Comparison of ENCODE assay signal across 16 cellular contexts in the genomic region with DNA sequence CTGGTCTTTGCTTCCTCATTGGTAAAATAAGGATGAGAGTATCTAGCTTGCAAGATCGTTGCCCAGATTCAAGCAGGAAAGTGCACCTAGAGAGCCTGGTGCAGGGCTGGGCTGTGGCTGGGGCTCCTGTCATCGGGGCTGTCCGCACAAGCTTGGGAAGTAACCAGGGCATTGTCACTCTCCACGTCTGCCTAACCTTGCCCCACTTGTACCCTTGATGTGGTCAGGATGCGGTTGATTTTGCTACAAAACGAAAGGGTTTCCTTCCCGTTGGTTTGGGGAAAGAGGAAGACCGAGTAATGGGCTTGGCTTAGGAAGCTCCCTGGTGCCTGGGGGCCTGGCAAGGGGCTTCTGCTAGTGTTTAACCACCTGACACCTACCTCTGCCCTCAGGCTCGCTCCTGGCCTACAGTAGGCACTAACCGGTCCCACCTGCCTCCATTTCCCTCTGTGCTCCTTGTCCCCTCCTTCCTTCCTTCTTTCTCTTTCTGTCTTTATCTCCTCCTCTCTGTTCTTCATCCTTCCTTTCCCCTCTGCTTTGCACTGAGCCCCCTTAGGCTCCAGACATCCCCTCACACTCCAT. TPM values are rescaled to one million over a fixed set of nuclear protein-coding genes. Genes with fewer than 3 reads are reported as not detected.
DNase-seq lines count a peak whose midpoint lies in the region; TF ChIP-seq lines count a peak whose summit lies in the region.
"Had no signal": no experiment of that assay in that cellular context is flagged by ENCODE, and none has a peak within 500 bp of the region (broad histone marks: within the 10 kb centered on the region; RNA-seq: fewer than 3 reads in every experiment).

No MANE protein-coding gene starts in this region.

- 84 to 97% methylated on average over 5 to 10 of the region's 10 CpGs for WGBS in endodermal cell (ENCODE audit: insufficient coverage in 1 of 2, insufficient read length in 1 of 2), 2 experiments

- H3K27me3 Mint-ChIP-seq in activated naive CD8-positive, alpha-beta T cell treated with anti-CD3 and anti-CD28 coated beads for 36 hours = no peaks in the 10 kb centered on the region
- H3K27me3 Mint-ChIP-seq in endodermal cell (ENCODE audit: insufficient read depth) = no peaks in the 10 kb centered on the region

- H3K4me3 Mint-ChIP-seq in activated naive CD8-positive, alpha-beta T cell treated with anti-CD3 and anti-CD28 coated beads for 36 hours = no peak overlapping the region
- H3K4me3 Mint-ChIP-seq in endodermal cell = no peak overlapping the region
- H3K4me3 Mint-ChIP-seq: immature natural killer cell, mesothelial cell of epicardium had no signal

- no peak overlapping the region for H3K27ac ChIP-seq in endodermal cell (ENCODE audit: low read depth, low read length)
- H3K27ac ChIP-seq in MM.1S (ENCODE audit: low read length) = no peak overlapping the region
- H3K27ac ChIP-seq: body of pancreas, C4-2B, foreskin keratinocyte had no signal

- H3K79me2 ChIP-seq in MM.1S (ENCODE audit: low read length) = no peaks in the 10 kb centered on the region

- H3K9me3 Mint-ChIP-seq in activated naive CD8-positive, alpha-beta T cell treated with anti-CD3 and anti-CD28 coated beads for 36 hours = no peaks in the 10 kb centered on the region
- H3K9me3 Mint-ChIP-seq in endodermal cell = no peaks in the 10 kb centered on the region
- H3K9me3 Mint-ChIP-seq: immature natural killer cell, mesothelial cell of epicardium had no signal

- DNase-seq in stimulated activated CD4-positive, alpha-beta T cell treated with anti-CD3 and anti-CD28 coated beads, Interleukin-12 subunit alpha, Interleukin-12 subunit beta, amount 100 ng/mL, for 48 hours (ENCODE audit: low read depth in 2 of 3, low spot score in 1 of 3) = peak; percentile 9 to 57 (median 50)
- DNase-seq in stimulated activated CD4-positive, alpha-beta T cell treated with anti-CD3 and anti-CD28 coated beads, Interleukin-4, amount 100 ng/mL, for 4 hours = no peak
- DNase-seq in SKM-1 (lab: John Stamatoyannopoulos, UW; ENCODE audit: unreplicated experiment) (peak; percentile 5), endodermal cell (no peak), AG08396 (ENCODE audit: low spot score) (no peak), MM.1S (no peak), cerebellar cortex (ENCODE audit: low spot score) (no peak)
- DNase-seq in activated naive CD8-positive, alpha-beta T cell treated with anti-CD3 and anti-CD28 coated beads for 36 hours = peak; percentile 28
- DNase-seq: body of pancreas; effector CD8-positive, alpha-beta T cell; foreskin keratinocyte; immature natural killer cell; NCI-H1930; SW 1271 had no signal

- H3K36me3 ChIP-seq in endodermal cell (ENCODE audit: control insufficient read depth, insufficient read depth, low read length) = peaks cover 13% of the 10 kb centered on the region
- H3K36me3 ChIP-seq in MM.1S (replicated peaks; ENCODE audit: insufficient read depth, low read length) = no peaks in the 10 kb centered on the region

- no peaks in the 10 kb centered on the region for H3K9me2 ChIP-seq in MM.1S (replicated peaks; ENCODE audit: insufficient read depth, low read length)

- H3K9ac ChIP-seq in endodermal cell (ENCODE audit: extremely low read depth, low read length, poor library complexity, severe bottlenecking) (no peak overlapping the region), MM.1S (ENCODE audit: low read length) (no peak overlapping the region)

- no peak overlapping the region for H3K27ac Mint-ChIP-seq in activated naive CD8-positive, alpha-beta T cell treated with anti-CD3 and anti-CD28 coated beads for 36 hours
- H3K27ac Mint-ChIP-seq in endodermal cell = no peak overlapping the region
- H3K27ac Mint-ChIP-seq: immature natural killer cell, mesothelial cell of epicardium had no signal

- no peak overlapping the region for H3K4me2 ChIP-seq in MM.1S (ENCODE audit: low read depth, low read length)

- H3F3A ChIP-seq in MM.1S (ENCODE audit: insufficient read depth, low read length) = no peaks in the 10 kb centered on the region

- TF ChIP-seq CTCF in endodermal cell (conservative IDR thresholded peaks at IDR 0.05) (no peak), MM.1S (IDR thresholded peaks at IDR 0.05; ENCODE audit: low read length) (no peak)

- H3K4me1 ChIP-seq in endodermal cell (ENCODE audit: control insufficient read depth, insufficient read depth, low read length) = no peaks in the 10 kb centered on the region
- no peaks in the 10 kb centered on the region for H3K4me1 ChIP-seq in MM.1S (ENCODE audit: low read length)
- H3K4me1 ChIP-seq: foreskin keratinocyte had no signal

- H3K9me3 ChIP-seq in endodermal cell (ENCODE audit: control insufficient read depth, low read length) = no peaks in the 10 kb centered on the region
- H3K9me3 ChIP-seq in MM.1S (replicated peaks; ENCODE audit: insufficient read depth, low read length) = no peaks in the 10 kb centered on the region
- H3K9me3 ChIP-seq: body of pancreas had no signal

- peaks cover 2% of the 10 kb centered on the region for H3K36me3 Mint-ChIP-seq in activated naive CD8-positive, alpha-beta T cell treated with anti-CD3 and anti-CD28 coated beads for 36 hours
- peaks cover 17% of the 10 kb centered on the region for H3K36me3 Mint-ChIP-seq in endodermal cell (ENCODE audit: low read depth)
- H3K36me3 Mint-ChIP-seq: mesothelial cell of epicardium had no signal

- H2AFZ ChIP-seq in MM.1S (ENCODE audit: low read length) = no peak overlapping the region

- H3K4me3 ChIP-seq in endodermal cell (ENCODE audit: low read length) (no peak overlapping the region), MM.1S (ENCODE audit: low read length) (no peak overlapping the region)
- H3K4me3 ChIP-seq: body of pancreas had no signal

- H3K27me3 ChIP-seq in endodermal cell (ENCODE audit: control insufficient read depth, insufficient read depth, low read length, poor library complexity, severe bottlenecking) = no peaks in the 10 kb centered on the region
- no peaks in the 10 kb centered on the region for H3K27me3 ChIP-seq in MM.1S (replicated peaks; ENCODE audit: insufficient read depth, low read length)
- H3K27me3 ChIP-seq: body of pancreas, foreskin keratinocyte had no signal

- H4K20me1 ChIP-seq in MM.1S (ENCODE audit: insufficient read depth, low read length) = no peaks in the 10 kb centered on the region

- peaks cover 23% of the 10 kb centered on the region for H3K4me1 Mint-ChIP-seq in activated naive CD8-positive, alpha-beta T cell treated with anti-CD3 and anti-CD28 coated beads for 36 hours
- peaks cover 10% of the 10 kb centered on the region for H3K4me1 Mint-ChIP-seq in endodermal cell

RNA-seq across cellular contexts. Expression of a gene that starts 21.8 kb away (rescaled TPM):
- 10 to 100 TPM; 17.9 to 20.5 TPM for total RNA-seq in activated naive CD8-positive, alpha-beta T cell treated with anti-CD3 and anti-CD28 coated beads for 36 hours
- 10 to 100 TPM; 12.8 to 22.6 TPM for total RNA-seq in endodermal cell
- polyA plus RNA-seq in endodermal cell (2013, experiment 1 of 2) = 31.2 TPM
- polyA plus RNA-seq in endodermal cell (2013, experiment 2 of 2) = 32.0 TPM

RNA-seq across cellular contexts. Expression of a gene that starts 22.1 kb away (rescaled TPM):
- total RNA-seq in activated naive CD8-positive, alpha-beta T cell treated with anti-CD3 and anti-CD28 coated beads for 36 hours = 10 to 100 TPM; 58.3 to 62.8 TPM
- total RNA-seq in endodermal cell = 10 to 100 TPM; 24.9 to 28.2 TPM
- 63.3 TPM for polyA plus RNA-seq in endodermal cell (2013, experiment 1 of 2)
- polyA plus RNA-seq in endodermal cell (2013, experiment 2 of 2) = 58.3 TPM

Comparison
In these comparisons a context has a peak if more than half of its experiments do, and no peak if none do; other contexts are left out.
1. DNase-seq: peak in stimulated activated CD4-positive, alpha-beta T cell treated with anti-CD3 and anti-CD28 coated beads, Interleukin-12 subunit alpha, Interleukin-12 subunit beta, amount 100 ng/mL, for 48 hours (3 of 3), SKM-1 (single experiment) and activated naive CD8-positive, alpha-beta T cell treated with anti-CD3 and anti-CD28 coated beads for 36 hours (single experiment); none in stimulated activated CD4-positive, alpha-beta T cell treated with anti-CD3 and anti-CD28 coated beads, Interleukin-4, amount 100 ng/mL, for 4 hours (0 of 2), endodermal cell (single experiment), AG08396 (single experiment), MM.1S (single experiment) and cerebellar cortex (single experiment).